13 cellular contexts compared by ENCODE assay signal in the genomic region with DNA sequence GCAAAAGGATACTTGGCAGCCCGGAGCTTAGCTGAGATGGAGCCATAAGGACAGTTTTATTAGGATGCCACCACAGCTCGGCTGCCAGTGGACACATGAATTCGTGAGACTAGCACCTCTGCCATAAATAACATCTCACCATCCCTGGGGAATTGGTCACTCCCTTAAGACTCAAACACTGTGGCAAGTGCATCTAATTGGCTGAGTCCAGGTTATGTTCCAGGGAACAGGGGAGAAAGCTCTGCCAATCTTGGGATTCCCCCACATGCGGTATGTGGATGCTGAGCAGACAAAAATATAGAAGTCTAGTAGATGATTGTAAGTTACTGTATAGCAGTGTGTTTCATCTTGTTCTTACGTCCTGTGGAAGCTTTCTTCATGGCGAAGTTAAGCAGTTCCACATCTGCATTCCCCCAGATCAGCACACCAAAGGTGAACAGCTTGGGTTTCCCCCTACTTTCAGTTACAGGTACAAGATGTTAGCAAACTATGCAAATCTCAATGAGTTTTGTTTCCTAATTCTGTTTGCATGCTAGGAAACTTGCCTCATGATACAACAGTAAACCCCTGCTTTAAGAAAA.
A peak's percentile ranks its signal among the peaks of the same experiment; 100 is the strongest.
DNase-seq lines count a peak whose midpoint lies in the region; ATAC-seq and TF ChIP-seq lines count a peak whose summit lies in the region.
"Had no signal": no experiment of that assay in that cellular context is flagged by ENCODE, and none has a peak within 500 bp of the region (broad histone marks: within the 10 kb centered on the region; RNA-seq: fewer than 3 reads in every experiment).

No MANE protein-coding gene starts in this region.

- H3K27ac ChIP-seq in neuronal stem cell (replicated peaks; ENCODE audit: low read length), result no peak overlapping the region

- no peak overlapping the region for H4K91ac ChIP-seq in neuronal stem cell (ENCODE audit: low read depth, low read length, poor library complexity)

- peaks cover 6 to 7% of the 10 kb centered on the region in 2 donors for H3K4me1 ChIP-seq in neuronal stem cell (ENCODE audit: control insufficient read depth in 2 of 2, insufficient read depth in 1 of 2, low read depth in 1 of 2, low read length in 2 of 2)

- H3K27me3 Mint-ChIP-seq in T-helper 17 cell (no peaks in the 10 kb centered on the region), type B pancreatic cell (no peaks in the 10 kb centered on the region)

- H2BK120ac ChIP-seq in neuronal stem cell (ENCODE audit: low read depth, low read length), result no peak overlapping the region

- no peak overlapping the region for H4K8ac ChIP-seq in neuronal stem cell (ENCODE audit: low read depth, low read length)

- H2AFZ ChIP-seq in neuronal stem cell (ENCODE audit: low read length), result no peak overlapping the region

- peaks cover 8% of the 10 kb centered on the region for H3K36me3 Mint-ChIP-seq in T-helper 17 cell (ENCODE audit: low read depth)
- peaks cover 27% of the 10 kb centered on the region for H3K36me3 Mint-ChIP-seq in type B pancreatic cell

- no peak overlapping the region for H3K23ac ChIP-seq in neuronal stem cell (ENCODE audit: low read depth, low read length, poor library complexity)

- H3K4me3 Mint-ChIP-seq in T-helper 17 cell (no peak overlapping the region), type B pancreatic cell (no peak overlapping the region)
- H3K4me3 Mint-ChIP-seq: nephron progenitor cell had no signal

- peak; percentile 71 for DNase-seq in GM06990 (ENCODE audit: extremely low read depth, insufficient read length)
- DNase-seq in T-helper 17 cell, result no peak
- no peak for DNase-seq in type B pancreatic cell (ENCODE audit: extremely low spot score, unreplicated experiment)
- no peak for DNase-seq in inferior parietal cortex (ENCODE audit: extremely low spot score)
- no peak for DNase-seq in neuronal stem cell (ENCODE audit: low spot score)
- no peak for DNase-seq in HT-29 (ENCODE audit: low spot score)
- DNase-seq: DMS79; gastrocnemius medialis; MG63; nephron progenitor cell; stimulated activated CD8-positive, alpha-beta memory T cell treated with anti-CD3 and anti-CD28 coated beads, Interleukin-4, amount 100 ng/mL, for 48 hours had no signal

- no peak overlapping the region for H2BK12ac ChIP-seq in neuronal stem cell (ENCODE audit: low read length)

- H3K18ac ChIP-seq in neuronal stem cell (ENCODE audit: low read length), result no peak overlapping the region

- H3K14ac ChIP-seq in neuronal stem cell (ENCODE audit: low read length), result no peak overlapping the region

- H3K36me3 ChIP-seq in GM06990 (ENCODE audit: control insufficient read depth, insufficient read depth, low read length), result peaks cover 3% of the 10 kb centered on the region
- H3K36me3 ChIP-seq in neuronal stem cell (replicated peaks in 1 of 2; ENCODE audit: control insufficient read depth in 2 of 2, insufficient read depth in 2 of 2, low read length in 2 of 2), result no peaks in the 10 kb centered on the region
- H3K36me3 ChIP-seq: gastrocnemius medialis, MG63 had no signal

- H3K79me1 ChIP-seq in neuronal stem cell (ENCODE audit: low read depth, low read length), result no peaks in the 10 kb centered on the region

- peak; percentile 53 for TF ChIP-seq POLR2A in GM19193 (IDR thresholded peaks at IDR 0.05; ENCODE audit: extremely low read depth, insufficient read depth, insufficient read length)

- no peak overlapping the region for H3K4me2 ChIP-seq in neuronal stem cell (ENCODE audit: insufficient read depth, low read length, poor library complexity, severe bottlenecking)

- H3K27me3 ChIP-seq in GM06990 (replicated peaks; ENCODE audit: control insufficient read depth, insufficient read depth, low read length) (no peaks in the 10 kb centered on the region), neuronal stem cell (ENCODE audit: control insufficient read depth in 3 of 3, insufficient read depth in 3 of 3, low read depth in 1 of 3, low read length in 3 of 3) (no peaks in the 10 kb centered on the region)
- H3K27me3 ChIP-seq: gastrocnemius medialis, MG63 had no signal

- H3K27ac Mint-ChIP-seq in T-helper 17 cell (peak overlapping the region; percentile 21), type B pancreatic cell (no peak overlapping the region)
- H3K27ac Mint-ChIP-seq: nephron progenitor cell had no signal

- ATAC-seq in HG02943 (IDR thresholded peaks at IDR 0.05; ENCODE audit: low read depth, unreplicated experiment), result peak; percentile 78
- ATAC-seq in T-helper 17 cell, result peak; percentile 62
- ATAC-seq: gastrocnemius medialis had no signal

- H2BK5ac ChIP-seq in neuronal stem cell (ENCODE audit: low read length), result no peak overlapping the region

- H3K4me3 ChIP-seq in GM06990 (replicated peaks; ENCODE audit: low read depth, low read length) (no peak overlapping the region), neuronal stem cell (ENCODE audit: low read length in 2 of 2) (no peak overlapping the region)
- H3K4me3 ChIP-seq: gastrocnemius medialis, MG63 had no signal

- H2BK15ac ChIP-seq in neuronal stem cell (ENCODE audit: low read length), result no peak overlapping the region

- H2AK5ac ChIP-seq in neuronal stem cell (ENCODE audit: low read depth, low read length), result no peak overlapping the region

- no peak overlapping the region for H3K4ac ChIP-seq in neuronal stem cell (ENCODE audit: low read length)

- no CpG with 5 or more reads among the region's 6 CpGs for WGBS in neuronal stem cell (ENCODE audit: extremely low coverage in 2 of 2, insufficient read length in 2 of 2, insufficient replicate concordance in 1 of 2), 2 donors

- peaks cover 4% of the 10 kb centered on the region for H3K9me3 Mint-ChIP-seq in type B pancreatic cell
- H3K9me3 Mint-ChIP-seq: nephron progenitor cell had no signal

- TF ChIP-seq CTCF in GM06990 (IDR thresholded peaks at IDR 0.05; ENCODE audit: insufficient read depth, low read length, poor library complexity, severe bottlenecking) (no peak), type B pancreatic cell (conservative IDR thresholded peaks at IDR 0.05) (no peak)

- no peaks in the 10 kb centered on the region for H3K9me3 ChIP-seq in T-helper 17 cell (ENCODE audit: control insufficient read depth, low read length, poor library complexity, severe bottlenecking)
- no peaks in the 10 kb centered on the region for H3K9me3 ChIP-seq in neuronal stem cell (replicated peaks in 1 of 2; ENCODE audit: control insufficient read depth in 2 of 2, insufficient read depth in 1 of 2, low read depth in 1 of 2, low read length in 2 of 2)
- H3K9me3 ChIP-seq: gastrocnemius medialis, MG63 had no signal

- H3K9ac ChIP-seq in neuronal stem cell (ENCODE audit: low read depth, low read length, poor library complexity), result no peak overlapping the region

- H3K4me1 Mint-ChIP-seq in T-helper 17 cell (peaks cover 46% of the 10 kb centered on the region), type B pancreatic cell (ENCODE audit: unreplicated experiment) (peaks cover 18% of the 10 kb centered on the region)
